ENCODE assay signal across 29 cellular contexts in the genomic region with DNA sequence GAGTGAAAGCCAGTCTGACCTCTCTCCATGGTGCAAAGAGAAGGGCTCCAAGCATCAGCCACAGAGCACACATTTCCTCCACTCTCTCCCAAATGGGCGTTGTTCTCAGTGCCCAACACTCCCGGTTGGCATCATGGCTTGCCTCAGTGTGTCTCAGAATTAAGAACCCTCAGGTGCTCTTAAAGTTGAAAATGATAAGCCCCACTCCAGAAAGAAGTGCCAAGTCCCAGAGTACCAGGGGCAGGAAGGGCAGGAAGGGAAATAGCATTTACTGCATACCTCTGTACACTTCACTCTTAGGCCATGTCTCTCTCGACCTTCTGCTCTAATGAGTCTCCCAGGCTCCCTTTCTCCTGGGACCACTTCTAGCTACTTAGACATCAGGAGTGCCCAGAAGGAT. TPM values are rescaled to one million over a fixed set of nuclear protein-coding genes. Genes with fewer than 3 reads are reported as not detected.
DNase-seq lines count a peak whose midpoint lies in the region; ATAC-seq and TF ChIP-seq lines count a peak whose summit lies in the region.
"Had no signal": no experiment of that assay in that cellular context is flagged by ENCODE, and none has a peak within 500 bp of the region (broad histone marks: within the 10 kb centered on the region; RNA-seq: fewer than 3 reads in every experiment).

No MANE protein-coding gene starts in this region.

- H3K4me1 ChIP-seq in GM23338 (ENCODE audit: insufficient read depth) (peaks cover 8% of the 10 kb centered on the region; the same call in 1 of the 2 replicates), neural progenitor cell (peaks cover 4% of the 10 kb centered on the region), OCI-LY7 (ENCODE audit: insufficient read depth, low read length, poor library complexity, severe bottlenecking) (peaks cover 23% of the 10 kb centered on the region), right lobe of liver (peaks cover 0 to 23% (median 11%) of the 10 kb centered on the region in 4 donors)

- H3K9me3 ChIP-seq in neural progenitor cell (ENCODE audit: low read depth) (no peaks in the 10 kb centered on the region), OCI-LY7 (ENCODE audit: low read length) (no peaks in the 10 kb centered on the region), right lobe of liver (no peaks in the 10 kb centered on the region)
- H3K9me3 ChIP-seq: BLaER1 had no signal

- no peak for DNase-seq in CD14-positive monocyte (ENCODE audit: low spot score)
- DNase-seq in GM23338 (ENCODE audit: low spot score): no peak
- DNase-seq in glutamatergic neuron: no peak
- no peak for DNase-seq in neural progenitor cell (ENCODE audit: low spot score)
- no peak for DNase-seq in OCI-LY7 (ENCODE audit: low spot score)
- DNase-seq in activated naive CD4-positive, alpha-beta T cell (lab: John Stamatoyannopoulos, UW): no peak
- no peak for DNase-seq in right lobe of liver
- DNase-seq: CD4-positive, alpha-beta T cell; COR-L47; DMS 273 treated with DMSO at 0.1 percent for 48 hours; DMS79 treated with DMSO at 0.1 percent for 48 hours; GF-D8; Kasumi-1; MV-4-11; NCI-H1105; NCI-H1436 treated with DMSO at 0.1 percent for 48 hours; NCI-H187 treated with DMSO at 0.1 percent for 48 hours; NCI-H446 treated with DMSO at 0.1 percent for 48 hours; NCI-H526; NCI-H82; NK-92 treated with Interleukin-12 subunit alpha and Interleukin-12 subunit beta, amount 100 ng/mL, for 24 hours; RPMI8226; SHP77 had no signal

- H2AFZ ChIP-seq in GM23338 (no peak overlapping the region), neural progenitor cell (replicated peaks) (no peak overlapping the region), OCI-LY7 (ENCODE audit: low read length) (no peak overlapping the region)

- CTCF ChIA-PET in OCI-LY7 (lab: Charles Lee; ENCODE audit: unreplicated experiment): interaction anchor here (0.6 kb wide), 1 partner anchor 202 kb away, joined by 3 read pairs; no protein-coding TSS in a partner anchor

- no peaks in the 10 kb centered on the region for H3K79me2 ChIP-seq in GM23338 (replicated peaks; ENCODE audit: insufficient read depth)
- no peaks in the 10 kb centered on the region for H3K79me2 ChIP-seq in neural progenitor cell (ENCODE audit: low read depth)
- no peaks in the 10 kb centered on the region for H3K79me2 ChIP-seq in OCI-LY7 (ENCODE audit: insufficient read depth, low read depth, low read length)

- H3K27me3 ChIP-seq in GM23338 (ENCODE audit: insufficient read depth) (no peaks in the 10 kb centered on the region), neural progenitor cell (no peaks in the 10 kb centered on the region), right lobe of liver (no peaks in the 10 kb centered on the region)
- H3K27me3 ChIP-seq: BLaER1 had no signal

- TF ChIP-seq POLR2A in right lobe of liver (IDR thresholded peaks at IDR 0.05): no peak

- no peaks in the 10 kb centered on the region for H3K9me2 ChIP-seq in GM23338 (ENCODE audit: insufficient read depth)
- no peaks in the 10 kb centered on the region for H3K9me2 ChIP-seq in OCI-LY7 (ENCODE audit: insufficient read depth, low read length)

- H3F3A ChIP-seq in GM23338 (replicated peaks; ENCODE audit: low read depth) (peaks cover 10% of the 10 kb centered on the region; the same call in 1 of the 2 replicates), neural progenitor cell (ENCODE audit: low read depth) (no peaks in the 10 kb centered on the region)

- H3K36me3 Mint-ChIP-seq in CD14-positive monocyte (peaks cover 0 to 10% of the 10 kb centered on the region in 2 donors), GM23338 (ENCODE audit: low read depth) (no peaks in the 10 kb centered on the region; the same call in 2 of the 3 replicates), glutamatergic neuron (ENCODE audit: unreplicated experiment) (no peaks in the 10 kb centered on the region), neural progenitor cell (no peaks in the 10 kb centered on the region)

- H3K9me3 Mint-ChIP-seq in CD14-positive monocyte (no peaks in the 10 kb centered on the region), GM23338 (no peaks in the 10 kb centered on the region; the same call in 2 of the 3 replicates), glutamatergic neuron (ENCODE audit: unreplicated experiment) (peaks cover 7% of the 10 kb centered on the region), neural progenitor cell (no peaks in the 10 kb centered on the region)
- H3K9me3 Mint-ChIP-seq: CD4-positive, alpha-beta T cell had no signal

- POLR2A ChIA-PET in OCI-LY7 (lab: Charles Lee): interaction anchor here (0.8 kb wide), 1 partner anchor 73 kb away, joined by 3 read pairs; no protein-coding TSS in a partner anchor

- H3K27me3 Mint-ChIP-seq in CD14-positive monocyte (ENCODE audit: low read depth in 3 of 3): peaks cover 3 to 6% (median 5%) of the 10 kb centered on the region in 3 donors
- H3K27me3 Mint-ChIP-seq in GM23338 (ENCODE audit: insufficient read depth, low read depth, poor library complexity): peaks cover 12% of the 10 kb centered on the region
- peaks cover 6% of the 10 kb centered on the region for H3K27me3 Mint-ChIP-seq in glutamatergic neuron (ENCODE audit: unreplicated experiment)
- peaks cover 3% of the 10 kb centered on the region for H3K27me3 Mint-ChIP-seq in neural progenitor cell (ENCODE audit: insufficient read depth, low read depth)
- H3K27me3 Mint-ChIP-seq: CD4-positive, alpha-beta T cell had no signal

- no TSS peak for BruUV-seq in OCI-LY7 (replicated peaks; lab: Mats Ljungman, UMichigan)

- TF ChIP-seq CTCF in CD14-positive monocyte (IDR thresholded peaks at IDR 0.05): no peak
- TF ChIP-seq CTCF in GM23338 (conservative IDR thresholded peaks at IDR 0.05; ENCODE audit: low read depth in 2 of 2): no peak
- no peak for TF ChIP-seq CTCF in glutamatergic neuron (IDR thresholded peaks at IDR 0.05; ENCODE audit: partially characterized antibody, unreplicated experiment)
- no peak for TF ChIP-seq CTCF in neural progenitor cell (IDR thresholded peaks at IDR 0.05)
- TF ChIP-seq CTCF in OCI-LY7 (conservative IDR thresholded peaks at IDR 0.05; ENCODE audit: low read length): no peak
- no peak for TF ChIP-seq CTCF in right lobe of liver (IDR thresholded peaks at IDR 0.05)

- H3K4me2 ChIP-seq in GM23338 (no peak overlapping the region), neural progenitor cell (no peak overlapping the region), OCI-LY7 (ENCODE audit: low read length) (no peak overlapping the region)

- peaks cover 36% of the 10 kb centered on the region for H3K4me1 Mint-ChIP-seq in CD14-positive monocyte
- H3K4me1 Mint-ChIP-seq in GM23338: peaks cover 12% of the 10 kb centered on the region
- peaks cover 3% of the 10 kb centered on the region for H3K4me1 Mint-ChIP-seq in glutamatergic neuron (ENCODE audit: low read depth, unreplicated experiment)
- H3K4me1 Mint-ChIP-seq in neural progenitor cell: peaks cover 15% of the 10 kb centered on the region

- H3K27ac ChIP-seq in GM23338 (ENCODE audit: low read depth) (no peak overlapping the region), neural progenitor cell (no peak overlapping the region), OCI-LY7 (ENCODE audit: low read depth, low read length, poor library complexity, severe bottlenecking) (no peak overlapping the region), right lobe of liver (no peak overlapping the region)
- H3K27ac ChIP-seq: BLaER1 had no signal

- H3K36me3 ChIP-seq in GM23338 (ENCODE audit: insufficient read depth) (no peaks in the 10 kb centered on the region), neural progenitor cell (no peaks in the 10 kb centered on the region), OCI-LY7 (ENCODE audit: insufficient read depth, low read length) (no peaks in the 10 kb centered on the region), right lobe of liver (no peaks in the 10 kb centered on the region)
- H3K36me3 ChIP-seq: BLaER1 had no signal

- intact Hi-C loops in CD14-positive monocyte (cut with micrococcal nuclease): no loop called here
- intact Hi-C loops in OCI-LY7 (cut with micrococcal nuclease; ENCODE audit: unreplicated experiment): no loop called here
- intact Hi-C loops in right lobe of liver (cut with DNase I): no loop called here

- WGBS in right lobe of liver (ENCODE audit: insufficient coverage, low coverage, low lambda C conversion rate, missing lambda C conversion rate): 100% methylated on average over 2 of the region's 3 CpGs

- ATAC-seq in GM23338 (no peak), right lobe of liver (no peak)
- ATAC-seq: HepG2, K562 had no signal

- H4K20me1 ChIP-seq in GM23338 (replicated peaks; ENCODE audit: insufficient read depth) (no peaks in the 10 kb centered on the region), neural progenitor cell (ENCODE audit: low read depth) (no peaks in the 10 kb centered on the region), OCI-LY7 (ENCODE audit: insufficient read depth, low read length) (no peaks in the 10 kb centered on the region)
- H4K20me1 ChIP-seq: BLaER1 had no signal

- H3K27ac Mint-ChIP-seq in CD14-positive monocyte: peak overlapping the region in 4 of 7 donors; percentile 22 to 86 (median 42)
- H3K27ac Mint-ChIP-seq in GM23338: peak overlapping the region; percentile 15; the same call in 1 of the 2 replicates
- peak overlapping the region; percentile 28 for H3K27ac Mint-ChIP-seq in glutamatergic neuron (ENCODE audit: unreplicated experiment)
- H3K27ac Mint-ChIP-seq in neural progenitor cell: peak overlapping the region; percentile 30
- H3K27ac Mint-ChIP-seq: CD4-positive, alpha-beta T cell had no signal

- no peak overlapping the region for H3K9ac ChIP-seq in neural progenitor cell
- H3K9ac ChIP-seq: BLaER1 had no signal

- no peak overlapping the region for H3K4me3 Mint-ChIP-seq in CD14-positive monocyte
- H3K4me3 Mint-ChIP-seq in GM23338: no peak overlapping the region
- no peak overlapping the region for H3K4me3 Mint-ChIP-seq in glutamatergic neuron (ENCODE audit: unreplicated experiment)
- peak overlapping the region; percentile 21 for H3K4me3 Mint-ChIP-seq in neural progenitor cell
- H3K4me3 Mint-ChIP-seq: CD4-positive, alpha-beta T cell had no signal

- H3K4me3 ChIP-seq in GM23338: no peak overlapping the region
- H3K4me3 ChIP-seq in neural progenitor cell: no peak overlapping the region
- H3K4me3 ChIP-seq in OCI-LY7 (ENCODE audit: low read depth, low read length, poor library complexity, severe bottlenecking): no peak overlapping the region
- H3K4me3 ChIP-seq in right lobe of liver: no peak overlapping the region
- H3K4me3 ChIP-seq: BLaER1, K562 had no signal

RNA-seq across cellular contexts. Expression of gene ARHGEF2, which starts 15.2 kb away (rescaled TPM):
- 10 to 100 TPM; 15.4 to 18.6 TPM for polyA plus RNA-seq in CD14-positive monocyte
- 64.0 and 87.6 TPM in 2 replicates for total RNA-seq in GM23338 (2014; rRNA removed; shearing (Covaris generic))
- polyA plus RNA-seq in GM23338 (2016; fragmentation: Nextera tagmentation; extraction: Ambion mirVana): 21.2 and 23.0 TPM in 2 replicates
- 222 TPM for total RNA-seq in glutamatergic neuron (ENCODE audit: unreplicated experiment)
- 79.7 and 108 TPM in 2 replicates for total RNA-seq in neural progenitor cell (ENCODE audit: low replicate concordance)
- total RNA-seq in OCI-LY7 (2014; rRNA removed; shearing (Covaris generic)): 78.8 and 106 TPM in 2 replicates
- 133 and 139 TPM in 2 replicates for total RNA-seq in OCI-LY7 (2022)
- 10 to 100 TPM in 4 of 6 experiments, 1 to 10 TPM in 2; 7.9 to 23.8 (median 13.1) TPM for total RNA-seq in right lobe of liver

RNA-seq across cellular contexts. Expression of gene SSR2, which starts 27.2 kb away (rescaled TPM):
- polyA plus RNA-seq in CD14-positive monocyte (100 to 1,000 TPM; 374 to 414 TPM), GM23338 (2016; fragmentation: Nextera tagmentation; extraction: Ambion mirVana) (130 and 136 TPM in 2 replicates)
- total RNA-seq in GM23338 (2014; rRNA removed; shearing (Covaris generic)): 270 and 291 TPM in 2 replicates
- total RNA-seq in glutamatergic neuron (ENCODE audit: unreplicated experiment) (199 TPM), neural progenitor cell (ENCODE audit: low replicate concordance) (293 and 314 TPM in 2 replicates), OCI-LY7 (2022) (153 and 157 TPM in 2 replicates), right lobe of liver (100 to 1,000 TPM in 4 of 6 experiments, 10 to 100 TPM in 2; 59.5 to 227 (median 103) TPM)
- 109 and 147 TPM in 2 replicates for total RNA-seq in OCI-LY7 (2014; rRNA removed; shearing (Covaris generic))

RNA-seq across cellular contexts. Expression of gene RXFP4, which starts 52.2 kb away (rescaled TPM):
- polyA plus RNA-seq in CD14-positive monocyte (not detected), GM23338 (2016; fragmentation: Nextera tagmentation; extraction: Ambion mirVana) (0.23 TPM in 1 of 2 replicates, not detected in the other)
- total RNA-seq in GM23338 (2014; rRNA removed; shearing (Covaris generic)): not detected in 2 replicates
- total RNA-seq in glutamatergic neuron (ENCODE audit: unreplicated experiment) (not detected), neural progenitor cell (ENCODE audit: low replicate concordance) (not detected in 2 replicates), OCI-LY7 (2022) (0.34 TPM in 1 of 2 replicates, not detected in the other), right lobe of liver (not detected)
- total RNA-seq in OCI-LY7 (2014; rRNA removed; shearing (Covaris generic)): 3.0 TPM in 1 of 2 replicates, not detected in the other
- total RNA-seq: CD4-positive, alpha-beta T cell; M059J; SK-MEL-5 had no signal
- polyA plus RNA-seq: AG04450, K562 had no signal

RNA-seq across cellular contexts. Expression of gene KHDC4, which starts 59.4 kb away (rescaled TPM):
- polyA plus RNA-seq in CD14-positive monocyte (1 to 10 TPM; 3.4 to 3.5 TPM), GM23338 (2016; fragmentation: Nextera tagmentation; extraction: Ambion mirVana) (41.2 and 47.1 TPM in 2 replicates)
- total RNA-seq in GM23338 (2014; rRNA removed; shearing (Covaris generic)): 56.0 and 57.7 TPM in 2 replicates
- total RNA-seq in glutamatergic neuron (ENCODE audit: unreplicated experiment) (51.8 TPM), neural progenitor cell (ENCODE audit: low replicate concordance) (91.5 and 91.9 TPM in 2 replicates), OCI-LY7 (2022) (121 and 127 TPM in 2 replicates), right lobe of liver (10 to 100 TPM; 14.1 to 19.0 (median 17.2) TPM)
- 84.6 and 88.9 TPM in 2 replicates for total RNA-seq in OCI-LY7 (2014; rRNA removed; shearing (Covaris generic))
